ENCODE assay signal across 17 cellular contexts in genomic region chr19:50173144-50173543, GRCh38. TPM values are rescaled to one million over a fixed set of nuclear protein-coding genes. Genes with fewer than 3 reads are reported as not detected.
DNase-seq lines count a peak whose midpoint lies in the region; ATAC-seq and TF ChIP-seq lines count a peak whose summit lies in the region.
"Had no signal": no experiment of that assay in that cellular context is flagged by ENCODE, and none has a peak within 500 bp of the region (broad histone marks: within the 10 kb centered on the region; RNA-seq: fewer than 3 reads in every experiment).

No MANE protein-coding gene starts in this region.

- H3K36me3 Mint-ChIP-seq in activated naive CD4-positive, alpha-beta T cell treated with anti-CD3 and anti-CD28 coated beads, Interleukin-2, amount 50 U/mL, for 72 hours = no peaks in the 10 kb centered on the region
- H3K36me3 Mint-ChIP-seq in type B pancreatic cell = no peaks in the 10 kb centered on the region

- intact Hi-C loops in PC-9 (cut with micrococcal nuclease; ENCODE audit: unreplicated experiment) = loop anchor here (1.0 kb wide), 1 partner anchor 42 kb away; no protein-coding TSS in a partner anchor

- peaks cover 41% of the 10 kb centered on the region for H3K4me1 ChIP-seq in PC-9 (replicated peaks; ENCODE audit: insufficient read depth)
- H3K4me1 ChIP-seq: gastrocnemius medialis, psoas muscle, uterus had no signal

- CTCF ChIA-PET in PC-9 (lab: Charles Lee) = interaction anchor here (0.6 to 1.3 kb wide), 2 partner anchors 26 to 42 kb away, joined by 5 read pairs; no protein-coding TSS in a partner anchor

- H3K27ac ChIP-seq in PC-9 (peak overlapping the region; percentile 96), caudate nucleus (ENCODE audit: low read depth, low read length) (no peak overlapping the region)
- H3K27ac ChIP-seq: gastrocnemius medialis, psoas muscle, uterus had no signal

- H3F3A ChIP-seq in PC-9 (ENCODE audit: insufficient read depth, low read depth) = peaks cover 35% of the 10 kb centered on the region

- DNase-seq in activated naive CD4-positive, alpha-beta T cell treated with anti-CD3 and anti-CD28 coated beads, Interleukin-2, amount 50 U/mL, for 72 hours (ENCODE audit: low spot score in 2 of 2) = no peak
- DNase-seq in activated naive CD4-positive, alpha-beta T cell treated with anti-CD3 and anti-CD28 coated beads, Interleukin-2, amount 50 U/mL, for 16 hours = no peak
- DNase-seq in PC-9 (peak; percentile 71 to 86), kidney tubule cell (ENCODE audit: low spot score) (peak; percentile 38), type B pancreatic cell (ENCODE audit: extremely low spot score, unreplicated experiment) (no peak), caudate nucleus (lab: John Stamatoyannopoulos, UW) (no peak), cerebellar nuclear complex (lab: John Stamatoyannopoulos, UW) (no peak)
- DNase-seq: activated effector memory CD4-positive, alpha-beta T cell treated with Interleukin-2 at 50 U/mL for 16 hours; DND-41; gastrocnemius medialis; Kasumi-1; psoas muscle; uterus had no signal

- peak; percentile 36 to 49 for ATAC-seq in activated naive CD4-positive, alpha-beta T cell treated with anti-CD3 and anti-CD28 coated beads, Interleukin-2, amount 50 U/mL, for 72 hours
- no peak for ATAC-seq in HG03469 (IDR thresholded peaks at IDR 0.05; ENCODE audit: unreplicated experiment)
- ATAC-seq: gastrocnemius medialis, GM23338, psoas muscle had no signal

- peak overlapping the region; percentile 36; the same call in 1 of the 2 replicates for H3K4me3 ChIP-seq in PC-9
- H3K4me3 ChIP-seq: gastrocnemius medialis, GM23338, psoas muscle, uterus had no signal

- H3K4me2 ChIP-seq in PC-9 = peak overlapping the region; percentile 72
- H3K4me2 ChIP-seq: GM23338 had no signal

- H3K27me3 ChIP-seq in PC-9 (ENCODE audit: insufficient read depth, low read depth) = no peaks in the 10 kb centered on the region
- H3K27me3 ChIP-seq: uterus had no signal

- H3K27me3 Mint-ChIP-seq in type B pancreatic cell = no peaks in the 10 kb centered on the region

- no peaks in the 10 kb centered on the region for H3K4me1 Mint-ChIP-seq in type B pancreatic cell (ENCODE audit: unreplicated experiment)
- H3K4me1 Mint-ChIP-seq: GM23338 had no signal

- POLR2A ChIA-PET in PC-9 (lab: Charles Lee; ENCODE audit: unreplicated experiment) = interaction anchor here (0.5 to 1.0 kb wide), 4 partner anchors 9 to 810 kb away, joined by 3 to 29 read pairs (median 19); no protein-coding TSS in a partner anchor

- H4K20me1 ChIP-seq in PC-9 (ENCODE audit: insufficient read depth) = no peaks in the 10 kb centered on the region

- H3K27ac Mint-ChIP-seq in activated naive CD4-positive, alpha-beta T cell treated with anti-CD3 and anti-CD28 coated beads, Interleukin-2, amount 50 U/mL, for 72 hours = no peak overlapping the region
- H3K27ac Mint-ChIP-seq in type B pancreatic cell = peak overlapping the region; percentile 88
- H3K27ac Mint-ChIP-seq: GM23338 had no signal

- H3K36me3 ChIP-seq in PC-9 (ENCODE audit: low read depth) = no peaks in the 10 kb centered on the region
- H3K36me3 ChIP-seq: gastrocnemius medialis, uterus had no signal

- no TSS peak for BruUV-seq in PC-9 (replicated peaks; lab: Mats Ljungman, UMichigan)

- H3K9me3 ChIP-seq in PC-9 (ENCODE audit: insufficient read depth, low read depth) = no peaks in the 10 kb centered on the region
- H3K9me3 ChIP-seq: gastrocnemius medialis, psoas muscle, uterus had no signal

- no peak for TF ChIP-seq CTCF in PC-9 (conservative IDR thresholded peaks at IDR 0.05)
- no peak for TF ChIP-seq CTCF in type B pancreatic cell (conservative IDR thresholded peaks at IDR 0.05)

- H3K9me2 ChIP-seq in PC-9 (ENCODE audit: insufficient read depth) = no peaks in the 10 kb centered on the region

- H2AFZ ChIP-seq in PC-9 = 0 out of 2 replicates have a peak overlapping the region, but pooled peaks have one; percentile 5
- H2AFZ ChIP-seq: GM23338 had no signal

- no peak overlapping the region for H3K4me3 Mint-ChIP-seq in type B pancreatic cell
- H3K4me3 Mint-ChIP-seq: GM23338 had no signal

- H3K9me3 Mint-ChIP-seq in activated naive CD4-positive, alpha-beta T cell treated with anti-CD3 and anti-CD28 coated beads, Interleukin-2, amount 50 U/mL, for 72 hours = peaks cover 0 to 4% of the 10 kb centered on the region in 2 donors
- H3K9me3 Mint-ChIP-seq in type B pancreatic cell = peaks cover 1% of the 10 kb centered on the region

- no peaks in the 10 kb centered on the region for H3K79me2 ChIP-seq in PC-9 (ENCODE audit: low read depth)

RNA-seq across cellular contexts. Expression of gene IZUMO2, which starts 10.1 kb away (rescaled TPM):
- not detected for total RNA-seq in activated naive CD4-positive, alpha-beta T cell treated with anti-CD3 and anti-CD28 coated beads, Interleukin-2, amount 50 U/mL, for 72 hours
- total RNA-seq in PC-9 (2021) (not detected in 2 replicates), type B pancreatic cell (ENCODE audit: low replicate concordance) (not detected in 2 replicates)
- total RNA-seq: bronchial epithelial cell, gastrocnemius medialis, mononuclear cell, psoas muscle, uterus had no signal

RNA-seq across cellular contexts. Expression of gene MYH14, which starts 30.3 kb away (rescaled TPM):
- total RNA-seq in activated naive CD4-positive, alpha-beta T cell treated with anti-CD3 and anti-CD28 coated beads, Interleukin-2, amount 50 U/mL, for 72 hours = not detected
- total RNA-seq in PC-9 (2021) (115 and 169 TPM in 2 replicates), type B pancreatic cell (ENCODE audit: low replicate concordance) (93.9 and 225 TPM in 2 replicates)
- total RNA-seq: mononuclear cell had no signal

Comparison
In these comparisons a context has a peak if more than half of its experiments do, and no peak if none do; other contexts are left out.
1. DNase-seq: peak in PC-9 (2 of 2) and kidney tubule cell (single experiment); none in activated naive CD4-positive, alpha-beta T cell treated with anti-CD3 and anti-CD28 coated beads, Interleukin-2, amount 50 U/mL, for 72 hours (0 of 2), activated naive CD4-positive, alpha-beta T cell treated with anti-CD3 and anti-CD28 coated beads, Interleukin-2, amount 50 U/mL, for 16 hours (single experiment), type B pancreatic cell (single experiment), caudate nucleus (0 of 61) and cerebellar nuclear complex (0 of 2).
2. RNA of gene MYH14, which starts 30.3 kb away (total RNA-seq): 115 to 169 TPM in PC-9 and 93.9 to 225 TPM in type B pancreatic cell; not detected in activated naive CD4-positive, alpha-beta T cell treated with anti-CD3 and anti-CD28 coated beads, Interleukin-2, amount 50 U/mL, for 72 hours; every median in the first group is over 10 times any median in the second.